12 cellular contexts compared by ENCODE assay signal in the genomic region with DNA sequence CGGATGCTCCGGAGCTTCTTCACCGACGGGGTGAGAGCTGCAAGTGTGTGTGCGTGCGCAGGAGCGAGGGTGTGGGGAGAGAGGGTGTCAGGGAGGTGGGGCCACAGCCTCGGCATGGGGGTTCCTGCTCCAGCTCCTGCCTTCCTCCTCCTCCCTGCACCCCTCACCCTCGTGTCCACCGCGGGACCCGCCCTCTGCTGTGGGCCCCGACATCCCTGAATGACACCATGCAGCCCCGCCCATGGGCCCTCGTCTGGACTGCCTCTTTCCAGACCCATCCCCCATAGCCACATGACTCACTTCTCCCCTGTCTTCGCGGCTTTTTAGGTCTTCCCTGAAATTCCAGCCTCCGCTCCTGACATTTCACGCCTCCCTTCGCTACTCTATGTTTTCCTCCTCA. TPM values are rescaled to one million over a fixed set of nuclear protein-coding genes. Genes with fewer than 3 reads are reported as not detected.
DNase-seq lines count a peak whose midpoint lies in the region; ATAC-seq, FAIRE-seq and TF ChIP-seq lines count a peak whose summit lies in the region.
"Had no signal": no experiment of that assay in that cellular context is flagged by ENCODE, and none has a peak within 500 bp of the region (broad histone marks: within the 10 kb centered on the region; RNA-seq: fewer than 3 reads in every experiment).

No MANE protein-coding gene starts in this region.

- no peak for FAIRE-seq in urothelium cell line (lab: Jason Lieb, UNC)
- FAIRE-seq: GM12891 had no signal

- no peaks in the 10 kb centered on the region for H3K4me1 ChIP-seq in hepatocyte (ENCODE audit: insufficient read depth)

- 68% methylated on average over 10 of the region's 20 CpGs for WGBS in hepatocyte (ENCODE audit: low lambda C conversion rate, missing lambda C conversion rate)

- peaks cover 6% of the 10 kb centered on the region for H4K20me1 ChIP-seq in hepatocyte (ENCODE audit: insufficient read depth, poor library complexity, severe bottlenecking)

- H3K27ac ChIP-seq in brain microvascular endothelial cell (peak overlapping the region; percentile 14), hepatocyte (no peak overlapping the region)

- in situ Hi-C loops in brain microvascular endothelial cell (cut with HindIII; ENCODE audit: low pct_ligation_motif_present, low sequenced_read_pairs): no loop called here

- H3K79me2 ChIP-seq in hepatocyte: no peaks in the 10 kb centered on the region

- no peak for ATAC-seq in GM21528 (IDR thresholded peaks at IDR 0.05; ENCODE audit: low FRiP score, unreplicated experiment)
- ATAC-seq: mucosa of descending colon had no signal

- H3K27me3 ChIP-seq in brain microvascular endothelial cell (replicated peaks): no peaks in the 10 kb centered on the region
- H3K27me3 ChIP-seq in hepatocyte: no peaks in the 10 kb centered on the region

- H3K4me3 ChIP-seq in brain microvascular endothelial cell (ENCODE audit: low read depth, low read length) (no peak overlapping the region), hepatocyte (no peak overlapping the region)
- H3K4me3 ChIP-seq: mucosa of descending colon had no signal

- no peak overlapping the region for H3K4me2 ChIP-seq in hepatocyte

- H3K9me2 ChIP-seq in hepatocyte (replicated peaks; ENCODE audit: insufficient read depth): no peaks in the 10 kb centered on the region

- peak; percentile 57 for DNase-seq in HK-2 (ENCODE audit: unreplicated experiment)
- DNase-seq in brain microvascular endothelial cell: peak; percentile 82
- DNase-seq in hepatocyte (ENCODE audit: low spot score): peak; percentile 64
- peak; percentile 46 for DNase-seq in urothelium cell line (ENCODE audit: low spot score)
- no peak for DNase-seq in activated naive CD4-positive, alpha-beta T cell treated with anti-CD3 and anti-CD28 coated beads, Interleukin-2, amount 50 U/mL, for 16 hours
- no peak for DNase-seq in activated CD4-positive, alpha-beta T cell treated with anti-CD3 and anti-CD28 coated beads for 4 hours
- DNase-seq: effector CD8-positive, alpha-beta T cell; mucosa of descending colon; NCI-H1092 treated with DMSO at 0.1 percent for 48 hours; NCI-H69 had no signal

- no peak overlapping the region for H2AFZ ChIP-seq in hepatocyte

- H3K36me3 ChIP-seq in brain microvascular endothelial cell (replicated peaks) (peaks cover 50% of the 10 kb centered on the region), hepatocyte (replicated peaks; ENCODE audit: insufficient read depth, low read depth) (no peaks in the 10 kb centered on the region)

- TF ChIP-seq CTCF in brain microvascular endothelial cell (IDR thresholded peaks at IDR 0.05; ENCODE audit: low read depth, low read length, missing control alignments) (no peak), hepatocyte (IDR thresholded peaks at IDR 0.05; ENCODE audit: poor library complexity) (no peak)

- no peaks in the 10 kb centered on the region for H3K9me3 ChIP-seq in hepatocyte (ENCODE audit: low read depth)
- H3K9me3 ChIP-seq: mucosa of descending colon had no signal

RNA-seq across cellular contexts. Expression of gene ARHGAP23, which starts 41.6 kb away (rescaled TPM):
- total RNA-seq in hepatocyte: 7.3 and 16.0 TPM in 2 replicates
- polyA plus RNA-seq in hepatocyte: 30.0 and 32.8 TPM in 2 replicates

Comparison
In these comparisons a context has a peak if more than half of its experiments do, and no peak if none do; other contexts are left out.
1. DNase-seq: peak in HK-2 (single experiment), brain microvascular endothelial cell (single experiment), hepatocyte (single experiment) and urothelium cell line (single experiment); none in activated naive CD4-positive, alpha-beta T cell treated with anti-CD3 and anti-CD28 coated beads, Interleukin-2, amount 50 U/mL, for 16 hours (single experiment) and activated CD4-positive, alpha-beta T cell treated with anti-CD3 and anti-CD28 coated beads for 4 hours (0 of 2).